Comparison of ENCODE assay signal across 8 cellular contexts in genomic region chrX:31423575-31424284, GRCh38.
A peak's percentile ranks its signal among the peaks of the same experiment; 100 is the strongest.
DNase-seq lines count a peak whose midpoint lies in the region; ATAC-seq and TF ChIP-seq lines count a peak whose summit lies in the region.

No MANE protein-coding gene starts in this region.

- DNase-seq in stimulated activated CD4-positive, alpha-beta T cell treated with anti-CD3 and anti-CD28 coated beads, Interleukin-12 subunit alpha, Interleukin-12 subunit beta, amount 100 ng/mL, for 4 hours = peak; percentile 0
- DNase-seq in stimulated activated CD4-positive, alpha-beta T cell treated with anti-CD3 and anti-CD28 coated beads, Interleukin-1b, Interleukin-23, amount 100 ng/mL, for 48 hours = no peak
- DNase-seq in NCI-H1092 (lab: John Stamatoyannopoulos, UW) (peak; percentile 64), astrocyte of the cerebellum (ENCODE audit: low read depth) (no peak), kidney epithelial cell (ENCODE audit: low read depth) (no peak), SW 1271 (lab: John Stamatoyannopoulos, UW) (no peak)

- peak; percentile 34 for TF ChIP-seq CTCF in astrocyte of the cerebellum (IDR thresholded peaks at IDR 0.05; ENCODE audit: low read depth, low read length, missing control alignments)
- peak; percentile 44 for TF ChIP-seq CTCF in kidney epithelial cell (IDR thresholded peaks at IDR 0.05; ENCODE audit: insufficient read depth, low read length, poor library complexity, severe bottlenecking)

- ATAC-seq in GM21723 (IDR thresholded peaks at IDR 0.05; ENCODE audit: unreplicated experiment) = no peak
- ATAC-seq in HG03342 (IDR thresholded peaks at IDR 0.05; ENCODE audit: unreplicated experiment) = no peak

- in situ Hi-C loops in astrocyte of the cerebellum (cut with HindIII; ENCODE audit: low sequenced_read_pairs) = no loop called here

- no peaks in the 10 kb centered on the region for H3K27me3 ChIP-seq in kidney epithelial cell (ENCODE audit: control insufficient read depth, insufficient read depth, low read length)

- H3K4me3 ChIP-seq in astrocyte of the cerebellum (ENCODE audit: low read depth, low read length) = no peak overlapping the region
- H3K4me3 ChIP-seq in kidney epithelial cell (ENCODE audit: low read depth, low read length) = no peak overlapping the region

- H3K36me3 ChIP-seq in kidney epithelial cell (ENCODE audit: control insufficient read depth, insufficient read depth, low read length) = no peaks in the 10 kb centered on the region

Comparison
In these comparisons a context has a peak if more than half of its experiments do, and no peak if none do; other contexts are left out.
1. DNase-seq: peak in stimulated activated CD4-positive, alpha-beta T cell treated with anti-CD3 and anti-CD28 coated beads, Interleukin-12 subunit alpha, Interleukin-12 subunit beta, amount 100 ng/mL, for 4 hours (single experiment) and NCI-H1092 (single experiment); none in stimulated activated CD4-positive, alpha-beta T cell treated with anti-CD3 and anti-CD28 coated beads, Interleukin-1b, Interleukin-23, amount 100 ng/mL, for 48 hours (single experiment), astrocyte of the cerebellum (single experiment), kidney epithelial cell (single experiment) and SW 1271 (0 of 2).